ENCODE assay signal across 1 cellular context in genomic region chr3:190182418-190183043, GRCh38.
TF ChIP-seq lines count a peak whose summit lies in the region.

No MANE protein-coding gene starts in this region.

TF ChIP-seq in GM12878, 131 proteins besides CTCF, POLR2A, EP300 and RAD21 (continued from another document):
- TF ChIP-seq E2F4 (IDR thresholded peaks at IDR 0.05; ENCODE audit: low read depth, low read length) (no peak), SMAD5 (IDR thresholded peaks at IDR 0.05; ENCODE audit: low read depth) (no peak), SKIL (IDR thresholded peaks at IDR 0.05; ENCODE audit: low read depth, poor library complexity, severe bottlenecking) (no peak), YY1 (IDR thresholded peaks at IDR 0.05; ENCODE audit: low read depth, low read length) (no peak), TBL1XR1 (IDR thresholded peaks at IDR 0.05; ENCODE audit: low read depth, low read length) (no peak)
